2 cellular contexts compared by ENCODE assay signal in the genomic region with DNA sequence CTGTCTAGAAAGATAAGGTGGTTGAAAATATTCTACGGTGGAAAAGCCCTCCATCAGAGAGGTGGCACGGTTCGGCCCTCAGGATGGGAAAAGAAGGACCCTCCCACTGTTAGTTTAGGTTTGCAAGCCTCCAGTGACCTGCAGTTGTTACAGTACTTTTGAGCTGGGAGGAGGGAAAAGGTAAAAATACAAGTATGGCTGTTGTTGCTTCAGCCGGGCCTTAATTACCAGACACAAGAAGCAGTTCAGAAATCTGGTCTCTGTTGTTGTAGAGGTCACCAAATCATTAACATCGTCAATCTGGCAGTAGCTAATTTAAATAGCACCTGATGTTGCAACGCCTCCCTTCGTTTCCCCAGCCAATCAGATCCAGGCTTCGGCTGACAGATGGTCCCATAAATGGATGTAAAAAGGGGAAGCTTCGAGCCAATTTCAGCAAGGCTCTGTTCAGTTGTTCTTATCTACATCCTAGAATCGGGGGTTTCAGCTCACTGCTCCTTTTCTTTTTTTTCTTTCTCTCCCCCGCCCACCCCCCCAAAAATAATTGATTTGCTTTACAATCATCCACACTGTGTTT.
TF ChIP-seq lines count a peak whose summit lies in the region.

A gene (plus strand): TSS at position 424 of the 577 bp plus-strand sequence. CDS start 270 bp downstream, outside the sequence.

TF ChIP-seq in GM23338, 12 proteins besides CTCF, POLR2A, EP300 and RAD21:
- TF ChIP-seq, protein P1, sequence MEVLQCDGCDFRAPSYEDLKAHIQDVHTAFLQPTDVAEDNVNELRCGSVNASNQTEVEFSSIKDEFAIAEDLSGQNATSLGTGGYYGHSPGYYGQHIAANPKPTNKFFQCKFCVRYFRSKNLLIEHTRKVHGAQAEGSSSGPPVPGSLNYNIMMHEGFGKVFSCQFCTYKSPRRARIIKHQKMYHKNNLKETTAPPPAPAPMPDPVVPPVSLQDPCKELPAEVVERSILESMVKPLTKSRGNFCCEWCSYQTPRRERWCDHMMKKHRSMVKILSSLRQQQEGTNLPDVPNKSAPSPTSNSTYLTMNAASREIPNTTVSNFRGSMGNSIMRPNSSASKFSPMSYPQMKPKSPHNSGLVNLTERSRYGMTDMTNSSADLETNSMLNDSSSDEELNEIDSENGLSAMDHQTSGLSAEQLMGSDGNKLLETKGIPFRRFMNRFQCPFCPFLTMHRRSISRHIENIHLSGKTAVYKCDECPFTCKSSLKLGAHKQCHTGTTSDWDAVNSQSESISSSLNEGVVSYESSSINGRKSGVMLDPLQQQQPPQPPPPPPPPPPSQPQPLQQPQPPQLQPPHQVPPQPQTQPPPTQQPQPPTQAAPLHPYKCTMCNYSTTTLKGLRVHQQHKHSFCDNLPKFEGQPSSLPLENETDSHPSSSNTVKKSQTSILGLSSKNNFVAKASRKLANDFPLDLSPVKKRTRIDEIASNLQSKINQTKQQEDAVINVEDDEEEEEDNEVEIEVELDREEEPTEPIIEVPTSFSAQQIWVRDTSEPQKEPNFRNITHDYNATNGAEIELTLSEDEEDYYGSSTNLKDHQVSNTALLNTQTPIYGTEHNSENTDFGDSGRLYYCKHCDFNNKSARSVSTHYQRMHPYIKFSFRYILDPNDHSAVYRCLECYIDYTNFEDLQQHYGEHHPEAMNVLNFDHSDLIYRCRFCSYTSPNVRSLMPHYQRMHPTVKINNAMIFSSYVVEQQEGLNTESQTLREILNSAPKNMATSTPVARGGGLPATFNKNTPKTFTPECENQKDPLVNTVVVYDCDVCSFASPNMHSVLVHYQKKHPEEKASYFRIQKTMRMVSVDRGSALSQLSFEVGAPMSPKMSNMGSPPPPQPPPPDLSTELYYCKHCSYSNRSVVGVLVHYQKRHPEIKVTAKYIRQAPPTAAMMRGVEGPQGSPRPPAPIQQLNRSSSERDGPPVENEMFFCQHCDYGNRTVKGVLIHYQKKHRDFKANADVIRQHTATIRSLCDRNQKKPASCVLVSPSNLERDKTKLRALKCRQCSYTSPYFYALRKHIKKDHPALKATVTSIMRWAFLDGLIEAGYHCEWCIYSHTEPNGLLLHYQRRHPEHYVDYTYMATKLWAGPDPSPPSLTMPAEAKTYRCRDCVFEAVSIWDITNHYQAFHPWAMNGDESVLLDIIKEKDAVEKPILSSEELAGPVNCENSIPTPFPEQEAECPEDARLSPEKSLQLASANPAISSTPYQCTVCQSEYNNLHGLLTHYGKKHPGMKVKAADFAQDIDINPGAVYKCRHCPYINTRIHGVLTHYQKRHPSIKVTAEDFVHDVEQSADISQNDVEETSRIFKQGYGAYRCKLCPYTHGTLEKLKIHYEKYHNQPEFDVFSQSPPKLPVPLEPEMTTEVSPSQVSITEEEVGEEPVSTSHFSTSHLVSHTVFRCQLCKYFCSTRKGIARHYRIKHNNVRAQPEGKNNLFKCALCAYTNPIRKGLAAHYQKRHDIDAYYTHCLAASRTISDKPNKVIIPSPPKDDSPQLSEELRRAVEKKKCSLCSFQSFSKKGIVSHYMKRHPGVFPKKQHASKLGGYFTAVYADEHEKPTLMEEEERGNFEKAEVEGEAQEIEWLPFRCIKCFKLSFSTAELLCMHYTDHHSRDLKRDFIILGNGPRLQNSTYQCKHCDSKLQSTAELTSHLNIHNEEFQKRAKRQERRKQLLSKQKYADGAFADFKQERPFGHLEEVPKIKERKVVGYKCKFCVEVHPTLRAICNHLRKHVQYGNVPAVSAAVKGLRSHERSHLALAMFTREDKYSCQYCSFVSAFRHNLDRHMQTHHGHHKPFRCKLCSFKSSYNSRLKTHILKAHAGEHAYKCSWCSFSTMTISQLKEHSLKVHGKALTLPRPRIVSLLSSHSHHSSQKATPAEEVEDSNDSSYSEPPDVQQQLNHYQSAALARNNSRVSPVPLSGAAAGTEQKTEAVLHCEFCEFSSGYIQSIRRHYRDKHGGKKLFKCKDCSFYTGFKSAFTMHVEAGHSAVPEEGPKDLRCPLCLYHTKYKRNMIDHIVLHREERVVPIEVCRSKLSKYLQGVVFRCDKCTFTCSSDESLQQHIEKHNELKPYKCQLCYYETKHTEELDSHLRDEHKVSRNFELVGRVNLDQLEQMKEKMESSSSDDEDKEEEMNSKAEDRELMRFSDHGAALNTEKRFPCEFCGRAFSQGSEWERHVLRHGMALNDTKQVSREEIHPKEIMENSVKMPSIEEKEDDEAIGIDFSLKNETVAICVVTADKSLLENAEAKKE (CRISPR knock-in tag; IDR thresholded peaks at IDR 0.05) = no peak
- TF ChIP-seq EZH2 (IDR thresholded peaks at IDR 0.05; ENCODE audit: low read depth, unreplicated experiment) (no peak), CREB1 (CRISPR knock-in tag; IDR thresholded peaks at IDR 0.05; ENCODE audit: low read depth) (no peak), ZNF114 (CRISPR knock-in tag; IDR thresholded peaks at IDR 0.05) (no peak), POLR2AphosphoS5 (IDR thresholded peaks at IDR 0.05; ENCODE audit: low read depth) (no peak), NANOG (IDR thresholded peaks at IDR 0.05; ENCODE audit: borderline replicate concordance) (no peak), EZH2phosphoT487 (IDR thresholded peaks at IDR 0.05; ENCODE audit: unreplicated experiment) (no peak), JUNB (IDR thresholded peaks at IDR 0.05; ENCODE audit: unreplicated experiment) (no peak)
- TF ChIP-seq, protein P2, sequence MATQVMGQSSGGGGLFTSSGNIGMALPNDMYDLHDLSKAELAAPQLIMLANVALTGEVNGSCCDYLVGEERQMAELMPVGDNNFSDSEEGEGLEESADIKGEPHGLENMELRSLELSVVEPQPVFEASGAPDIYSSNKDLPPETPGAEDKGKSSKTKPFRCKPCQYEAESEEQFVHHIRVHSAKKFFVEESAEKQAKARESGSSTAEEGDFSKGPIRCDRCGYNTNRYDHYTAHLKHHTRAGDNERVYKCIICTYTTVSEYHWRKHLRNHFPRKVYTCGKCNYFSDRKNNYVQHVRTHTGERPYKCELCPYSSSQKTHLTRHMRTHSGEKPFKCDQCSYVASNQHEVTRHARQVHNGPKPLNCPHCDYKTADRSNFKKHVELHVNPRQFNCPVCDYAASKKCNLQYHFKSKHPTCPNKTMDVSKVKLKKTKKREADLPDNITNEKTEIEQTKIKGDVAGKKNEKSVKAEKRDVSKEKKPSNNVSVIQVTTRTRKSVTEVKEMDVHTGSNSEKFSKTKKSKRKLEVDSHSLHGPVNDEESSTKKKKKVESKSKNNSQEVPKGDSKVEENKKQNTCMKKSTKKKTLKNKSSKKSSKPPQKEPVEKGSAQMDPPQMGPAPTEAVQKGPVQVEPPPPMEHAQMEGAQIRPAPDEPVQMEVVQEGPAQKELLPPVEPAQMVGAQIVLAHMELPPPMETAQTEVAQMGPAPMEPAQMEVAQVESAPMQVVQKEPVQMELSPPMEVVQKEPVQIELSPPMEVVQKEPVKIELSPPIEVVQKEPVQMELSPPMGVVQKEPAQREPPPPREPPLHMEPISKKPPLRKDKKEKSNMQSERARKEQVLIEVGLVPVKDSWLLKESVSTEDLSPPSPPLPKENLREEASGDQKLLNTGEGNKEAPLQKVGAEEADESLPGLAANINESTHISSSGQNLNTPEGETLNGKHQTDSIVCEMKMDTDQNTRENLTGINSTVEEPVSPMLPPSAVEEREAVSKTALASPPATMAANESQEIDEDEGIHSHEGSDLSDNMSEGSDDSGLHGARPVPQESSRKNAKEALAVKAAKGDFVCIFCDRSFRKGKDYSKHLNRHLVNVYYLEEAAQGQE (IDR thresholded peaks at IDR 0.05; ENCODE audit: unreplicated experiment) = no peak

TF ChIP-seq in neural cell, 6 proteins besides CTCF, POLR2A, EP300 and RAD21 (continued from another document):
- TF ChIP-seq, protein P2 (IDR thresholded peaks at IDR 0.05; ENCODE audit: borderline replicate concordance) = no peak
- TF ChIP-seq TAF1 (IDR thresholded peaks at IDR 0.05; ENCODE audit: low read depth) = no peak
- TF ChIP-seq SMC3 (conservative IDR thresholded peaks at IDR 0.05; ENCODE audit: poor library complexity) = no peak
- no peak for TF ChIP-seq POLR2AphosphoS5 (IDR thresholded peaks at IDR 0.05)
